1 cellular context compared by ENCODE assay signal in the genomic region with DNA sequence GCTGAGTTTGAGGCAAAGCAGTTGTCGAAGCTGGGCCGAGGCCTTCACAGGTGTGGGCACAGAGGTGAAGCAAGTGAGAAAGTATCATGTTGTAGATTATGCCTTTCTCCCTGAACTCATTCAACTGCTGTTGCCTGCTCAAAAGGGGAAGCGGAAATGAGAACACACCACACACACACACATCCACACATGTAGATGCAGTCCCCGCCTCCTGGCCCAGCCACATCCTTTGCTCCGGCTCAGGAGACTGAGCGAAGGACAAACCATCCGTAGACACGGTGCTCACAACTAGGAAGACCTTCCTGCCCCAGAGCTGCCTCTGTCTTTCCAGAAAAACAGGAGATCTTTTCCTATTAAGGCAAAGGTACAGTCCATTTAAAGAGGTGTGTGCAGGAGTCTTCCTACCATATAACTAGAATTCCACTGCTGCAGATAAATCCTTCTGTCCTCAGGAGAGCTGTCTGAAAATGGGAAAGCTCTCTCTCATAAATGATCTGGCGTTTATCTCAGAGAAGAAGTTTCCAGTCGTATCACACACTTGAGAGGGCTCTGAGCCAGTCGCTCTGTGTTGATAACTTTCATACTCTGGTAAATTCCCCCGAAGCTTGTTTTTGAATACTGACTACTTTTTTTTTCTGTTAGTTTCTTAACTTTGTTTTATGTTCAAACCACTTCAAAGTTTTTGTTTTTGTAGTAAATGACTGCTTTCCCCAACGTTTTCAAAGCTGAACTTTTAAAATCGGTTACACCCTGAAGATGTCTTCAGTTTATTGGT.
TF ChIP-seq lines count a peak whose summit lies in the region.

A gene with protein sequence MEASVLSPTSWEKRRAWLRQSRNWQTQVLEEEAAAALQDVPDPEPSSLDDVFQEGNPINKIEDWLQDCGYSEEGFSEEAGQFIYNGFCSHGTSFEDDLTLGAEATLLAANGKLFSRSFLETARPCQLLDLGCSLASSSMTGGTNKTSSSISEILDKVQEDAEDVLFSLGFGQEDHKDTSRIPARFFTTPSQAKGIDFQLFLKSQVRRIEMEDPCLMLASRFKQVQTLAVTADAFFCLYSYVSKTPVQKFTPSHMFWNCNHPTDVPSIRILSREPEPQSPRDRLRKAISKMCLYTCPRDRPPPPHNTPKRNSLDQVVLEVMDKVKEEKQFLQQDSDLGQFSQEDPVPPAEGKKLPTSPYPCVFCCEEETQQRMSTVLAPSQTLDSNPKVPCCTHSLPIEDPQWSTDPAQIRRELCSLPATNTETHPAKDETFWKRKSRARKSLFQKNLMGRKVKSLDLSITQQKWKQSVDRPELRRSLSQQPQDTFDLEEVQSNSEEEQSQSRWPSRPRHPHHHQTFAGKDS (minus strand): TSS at position 161 of the 775 bp plus-strand sequence. CDS start 10,200 bp downstream, outside the sequence.

TF ChIP-seq in GM12878, 131 proteins besides CTCF, POLR2A, EP300 and RAD21 (continues in another document):
- TF ChIP-seq MYB (IDR thresholded peaks at IDR 0.05; ENCODE audit: borderline replicate concordance, low read depth, low read length), result no peak
- TF ChIP-seq STAT3 (IDR thresholded peaks at IDR 0.05; ENCODE audit: low read depth, low read length), result no peak
- no peak for TF ChIP-seq RBBP5 (conservative IDR thresholded peaks at IDR 0.05)
- no peak for TF ChIP-seq ZZZ3 (IDR thresholded peaks at IDR 0.05; ENCODE audit: control insufficient read depth, insufficient read length, low read depth)
- 0 out of 2 replicates have a peak, but pooled peaks have one; percentile 41 for TF ChIP-seq TCF12 (IDR thresholded peaks at IDR 0.05; ENCODE audit: low read depth, low read length)
- 0 out of 4 replicates have a peak, but pooled peaks of 1 of the 2 experiments have one; percentile 8 for TF ChIP-seq SRF (IDR thresholded peaks at IDR 0.05; ENCODE audit: low read depth in 2 of 2, low read length in 2 of 2)
- 0 out of 2 replicates have a peak, but pooled peaks have one; percentile 19 for TF ChIP-seq NR2F1 (conservative IDR thresholded peaks at IDR 0.05)
- TF ChIP-seq BCL3 (IDR thresholded peaks at IDR 0.05; ENCODE audit: borderline replicate concordance, insufficient read depth, low read depth, low read length, poor library complexity, severe bottlenecking), result peak; percentile 32
- TF ChIP-seq GABPA (IDR thresholded peaks at IDR 0.05; ENCODE audit: low read depth), result peak; percentile 95
- peak; percentile 84 for TF ChIP-seq CREM (IDR thresholded peaks at IDR 0.05; ENCODE audit: low read depth)
- no peak for TF ChIP-seq JUNB (IDR thresholded peaks at IDR 0.05)
- TF ChIP-seq BACH1 (IDR thresholded peaks at IDR 0.05; ENCODE audit: borderline replicate concordance), result peak; percentile 63; the same call in 1 of the 2 replicates
- TF ChIP-seq HDAC2 (IDR thresholded peaks at IDR 0.05), result no peak
- TF ChIP-seq SKIL (IDR thresholded peaks at IDR 0.05; ENCODE audit: low read depth, poor library complexity, severe bottlenecking), result no peak
- no peak; the same call in 1 of the 2 replicates for TF ChIP-seq STAT1 (conservative IDR thresholded peaks at IDR 0.05)
- 0 out of 2 replicates have a peak, but pooled peaks have one; percentile 37 for TF ChIP-seq RB1 (IDR thresholded peaks at IDR 0.05; ENCODE audit: borderline replicate concordance)
- no peak for TF ChIP-seq RFX5 (IDR thresholded peaks at IDR 0.05; ENCODE audit: low read depth, low read length)
- TF ChIP-seq NFYA (IDR thresholded peaks at IDR 0.05; ENCODE audit: borderline replicate concordance, low read depth, low read length), result no peak
- TF ChIP-seq ZBTB11 (CRISPR knock-in tag; IDR thresholded peaks at IDR 0.05), result no peak
- TF ChIP-seq SMARCA5 (IDR thresholded peaks at IDR 0.05), result 0 out of 2 replicates have a peak, but pooled peaks have one; percentile 86
- TF ChIP-seq, protein P1, sequence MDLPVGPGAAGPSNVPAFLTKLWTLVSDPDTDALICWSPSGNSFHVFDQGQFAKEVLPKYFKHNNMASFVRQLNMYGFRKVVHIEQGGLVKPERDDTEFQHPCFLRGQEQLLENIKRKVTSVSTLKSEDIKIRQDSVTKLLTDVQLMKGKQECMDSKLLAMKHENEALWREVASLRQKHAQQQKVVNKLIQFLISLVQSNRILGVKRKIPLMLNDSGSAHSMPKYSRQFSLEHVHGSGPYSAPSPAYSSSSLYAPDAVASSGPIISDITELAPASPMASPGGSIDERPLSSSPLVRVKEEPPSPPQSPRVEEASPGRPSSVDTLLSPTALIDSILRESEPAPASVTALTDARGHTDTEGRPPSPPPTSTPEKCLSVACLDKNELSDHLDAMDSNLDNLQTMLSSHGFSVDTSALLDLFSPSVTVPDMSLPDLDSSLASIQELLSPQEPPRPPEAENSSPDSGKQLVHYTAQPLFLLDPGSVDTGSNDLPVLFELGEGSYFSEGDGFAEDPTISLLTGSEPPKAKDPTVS (IDR thresholded peaks at IDR 0.05; ENCODE audit: low read depth, low read length), result no peak
- TF ChIP-seq ZNF622 (IDR thresholded peaks at IDR 0.05), result no peak
- TF ChIP-seq E4F1 (IDR thresholded peaks at IDR 0.05; ENCODE audit: borderline replicate concordance, partially characterized antibody), result no peak
- peak; percentile 34; the same call in 1 of the 2 replicates for TF ChIP-seq TARDBP (IDR thresholded peaks at IDR 0.05; ENCODE audit: borderline replicate concordance)
- TF ChIP-seq TCF3 (IDR thresholded peaks at IDR 0.05; ENCODE audit: borderline replicate concordance, insufficient read depth, low read depth, low read length), result 0 out of 2 replicates have a peak, but pooled peaks have one; percentile 51
- TF ChIP-seq SREBF2 (IDR thresholded peaks at IDR 0.05; ENCODE audit: low read length), result no peak
- no peak for TF ChIP-seq FOXK2 (IDR thresholded peaks at IDR 0.05)
- TF ChIP-seq CBX5 (IDR thresholded peaks at IDR 0.05; ENCODE audit: low read depth), result 0 out of 2 replicates have a peak, but pooled peaks have one; percentile 45
- peak; percentile 83 to 85 for TF ChIP-seq IKZF2 (IDR thresholded peaks at IDR 0.05)
- TF ChIP-seq CBX3 (IDR thresholded peaks at IDR 0.05; ENCODE audit: borderline replicate concordance, low read depth), result no peak
- TF ChIP-seq CHD2 (IDR thresholded peaks at IDR 0.05; ENCODE audit: borderline replicate concordance, low read depth, low read length), result peak; percentile 73; the same call in 1 of the 2 replicates
- no peak for TF ChIP-seq KAT2A (conservative IDR thresholded peaks at IDR 0.05; ENCODE audit: control insufficient read depth, low read depth, low read length)
- peak; percentile 28 for TF ChIP-seq MEF2B (IDR thresholded peaks at IDR 0.05; ENCODE audit: partially characterized antibody, poor library complexity, severe bottlenecking)
- TF ChIP-seq, protein P2, sequence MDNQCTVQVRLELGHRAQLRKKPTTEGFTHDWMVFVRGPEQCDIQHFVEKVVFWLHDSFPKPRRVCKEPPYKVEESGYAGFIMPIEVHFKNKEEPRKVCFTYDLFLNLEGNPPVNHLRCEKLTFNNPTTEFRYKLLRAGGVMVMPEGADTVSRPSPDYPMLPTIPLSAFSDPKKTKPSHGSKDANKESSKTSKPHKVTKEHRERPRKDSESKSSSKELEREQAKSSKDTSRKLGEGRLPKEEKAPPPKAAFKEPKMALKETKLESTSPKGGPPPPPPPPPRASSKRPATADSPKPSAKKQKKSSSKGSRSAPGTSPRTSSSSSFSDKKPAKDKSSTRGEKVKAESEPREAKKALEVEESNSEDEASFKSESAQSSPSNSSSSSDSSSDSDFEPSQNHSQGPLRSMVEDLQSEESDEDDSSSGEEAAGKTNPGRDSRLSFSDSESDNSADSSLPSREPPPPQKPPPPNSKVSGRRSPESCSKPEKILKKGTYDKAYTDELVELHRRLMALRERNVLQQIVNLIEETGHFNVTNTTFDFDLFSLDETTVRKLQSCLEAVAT (IDR thresholded peaks at IDR 0.05), result peak; percentile 80; the same call in 1 of the 2 replicates
- peak; percentile 93 for TF ChIP-seq PML (IDR thresholded peaks at IDR 0.05; ENCODE audit: low read length)
- peak; percentile 48 for TF ChIP-seq SMAD1 (IDR thresholded peaks at IDR 0.05; ENCODE audit: low read depth, partially characterized antibody)
- TF ChIP-seq DPF2 (IDR thresholded peaks at IDR 0.05), result peak; percentile 81; the same call in 1 of the 2 replicates
- no peak for TF ChIP-seq PAX8 (IDR thresholded peaks at IDR 0.05)
- peak; percentile 28; the same call in 1 of the 2 replicates for TF ChIP-seq NFIC (IDR thresholded peaks at IDR 0.05; ENCODE audit: low read depth, low read length)
- peak; percentile 80 for TF ChIP-seq RELA (IDR thresholded peaks at IDR 0.05; ENCODE audit: borderline replicate concordance, partially characterized antibody)
- TF ChIP-seq CHD1 (IDR thresholded peaks at IDR 0.05; ENCODE audit: low read depth, low read length), result no peak
